In the genomic region with DNA sequence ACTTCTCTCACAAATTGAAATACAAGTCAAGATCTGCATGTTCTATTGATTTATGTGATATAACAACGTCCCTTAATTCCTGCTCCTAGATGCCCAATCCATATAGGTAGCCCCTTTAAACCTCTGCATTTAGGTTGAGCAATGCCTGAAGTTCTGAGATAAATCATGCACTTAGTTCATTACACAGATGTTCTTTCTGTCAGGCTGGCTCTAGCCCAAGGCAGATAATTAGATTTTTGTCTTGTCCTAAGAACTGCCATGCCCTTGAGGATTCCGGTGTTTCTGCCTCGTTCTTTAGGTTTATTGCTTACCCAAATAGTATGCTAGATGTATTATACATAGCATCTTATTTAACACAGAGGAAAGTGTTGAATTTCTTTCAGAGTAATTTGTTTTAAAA, we compare ENCODE assay signal across 18 cellular contexts.
DNase-seq lines count a peak whose midpoint lies in the region; ATAC-seq and TF ChIP-seq lines count a peak whose summit lies in the region.
"Had no signal": no experiment of that assay in that cellular context is flagged by ENCODE, and none has a peak within 500 bp of the region (broad histone marks: within the 10 kb centered on the region; RNA-seq: fewer than 3 reads in every experiment).

No MANE protein-coding gene starts in this region.

- H3K9ac ChIP-seq in SU-DHL-6 (ENCODE audit: low read length), result no peak overlapping the region

- H2AFZ ChIP-seq in SU-DHL-6 (ENCODE audit: low read depth, low read length, severe bottlenecking), result peak overlapping the region; percentile 13
- H2AFZ ChIP-seq: GM23338 had no signal

- H3K4me3 ChIP-seq in A673 (ENCODE audit: low read depth, low read length, poor library complexity, severe bottlenecking), result no peak overlapping the region
- H3K4me3 ChIP-seq in BE2C (ENCODE audit: low read depth, low read length), result no peak overlapping the region
- no peak overlapping the region for H3K4me3 ChIP-seq in SU-DHL-6 (ENCODE audit: insufficient read depth, low read length, poor library complexity, severe bottlenecking)
- H3K4me3 ChIP-seq: A549, GM23338 had no signal

- H3K9me2 ChIP-seq in SU-DHL-6 (replicated peaks; ENCODE audit: insufficient read depth, low read length), result no peaks in the 10 kb centered on the region

- no peaks in the 10 kb centered on the region for H3K27me3 ChIP-seq in A673 (replicated peaks; ENCODE audit: insufficient read depth, low read depth, low read length, poor library complexity)
- no peaks in the 10 kb centered on the region for H3K27me3 ChIP-seq in BE2C
- H3K27me3 ChIP-seq in SU-DHL-6 (ENCODE audit: low read length), result no peaks in the 10 kb centered on the region

- H3K4me2 ChIP-seq in SU-DHL-6 (ENCODE audit: low read depth, low read length, poor library complexity, severe bottlenecking), result no peak overlapping the region
- H3K4me2 ChIP-seq: A549, GM23338 had no signal

- H3K36me3 ChIP-seq in A673 (ENCODE audit: insufficient read depth, low read length, poor library complexity, severe bottlenecking), result no peaks in the 10 kb centered on the region
- no peaks in the 10 kb centered on the region; the same call in 1 of the 2 replicates for H3K36me3 ChIP-seq in BE2C
- H3K36me3 ChIP-seq in SU-DHL-6 (ENCODE audit: low read length), result no peaks in the 10 kb centered on the region

- ATAC-seq in HG03460 (IDR thresholded peaks at IDR 0.05; ENCODE audit: unreplicated experiment), result no peak
- ATAC-seq: A549, GM23338 had no signal

- H4K20me1 ChIP-seq in SU-DHL-6 (ENCODE audit: low read depth, low read length), result no peaks in the 10 kb centered on the region

- H3K9me3 ChIP-seq in A673 (ENCODE audit: low read depth, low read length, poor library complexity, severe bottlenecking) (no peaks in the 10 kb centered on the region), BE2C (no peaks in the 10 kb centered on the region), SU-DHL-6 (ENCODE audit: insufficient read depth, low read length) (no peaks in the 10 kb centered on the region)
- H3K9me3 ChIP-seq: A549 had no signal

- CTCF ChIA-PET in A673 (lab: Charles Lee), result no interaction called here

- no peak for TF ChIP-seq CTCF in A673 (conservative IDR thresholded peaks at IDR 0.05; ENCODE audit: low read depth, low read length)
- no peak for TF ChIP-seq CTCF in BE2C (IDR thresholded peaks at IDR 0.05; ENCODE audit: low read depth, low read length)
- no peak for TF ChIP-seq CTCF in SU-DHL-6 (IDR thresholded peaks at IDR 0.05; ENCODE audit: insufficient read depth, low read length, poor library complexity, severe bottlenecking)

- no TSS peak for BruUV-seq in A673 (replicated peaks; lab: Mats Ljungman, UMichigan)

- no peaks in the 10 kb centered on the region for H3F3A ChIP-seq in SU-DHL-6 (ENCODE audit: insufficient read depth)

- no peaks in the 10 kb centered on the region for H3K79me2 ChIP-seq in SU-DHL-6 (ENCODE audit: insufficient read depth, low read length)

- no peak overlapping the region for H3K27ac ChIP-seq in A673 (ENCODE audit: low read depth, low read length, poor library complexity, severe bottlenecking)
- no peak overlapping the region for H3K27ac ChIP-seq in SU-DHL-6 (ENCODE audit: low read depth, low read length)
- H3K27ac ChIP-seq: A549 had no signal

- intact Hi-C loops in A673 (cut with micrococcal nuclease; ENCODE audit: unreplicated experiment) (no loop called here), cardiac septum (cut with DNase I) (no loop called here)

- H3K4me1 ChIP-seq in A673 (ENCODE audit: insufficient read depth, low read length, poor library complexity, severe bottlenecking) (peaks cover 4% of the 10 kb centered on the region), BE2C (peaks cover 12% of the 10 kb centered on the region)
- H3K4me1 ChIP-seq: A549 had no signal

- POLR2A ChIA-PET in A673 (lab: Charles Lee; ENCODE audit: low non-redundant PET), result no interaction called here

- DNase-seq in A673 (ENCODE audit: low spot score), result peak; percentile 21
- DNase-seq in BE2C, result peak; percentile 70
- peak; percentile 83 for DNase-seq in NCI-H82 treated with DMSO at 0.1 percent for 48 hours (lab: John Stamatoyannopoulos, UW; ENCODE audit: unreplicated experiment)
- DNase-seq in cardiac septum (ENCODE audit: low spot score), result no peak
- no peak for DNase-seq in middle frontal gyrus (ENCODE audit: extremely low spot score, low spot score)
- DNase-seq: C1 segment of cervical spinal cord; CD4-positive, CD25-positive, alpha-beta regulatory T cell; CD8-positive, alpha-beta memory T cell; COR-L47; DMS153; DMS79; GF-D8; HCEC 1CT; KG1 had no signal

Comparison
In these comparisons a context has a peak if more than half of its experiments do, and no peak if none do; other contexts are left out.
1. DNase-seq: peak in A673 (single experiment), BE2C (single experiment) and NCI-H82 treated with DMSO at 0.1 percent for 48 hours (single experiment); none in cardiac septum (single experiment) and middle frontal gyrus (single experiment).